Comparison of ENCODE assay signal across 1 cellular context in the genomic region with DNA sequence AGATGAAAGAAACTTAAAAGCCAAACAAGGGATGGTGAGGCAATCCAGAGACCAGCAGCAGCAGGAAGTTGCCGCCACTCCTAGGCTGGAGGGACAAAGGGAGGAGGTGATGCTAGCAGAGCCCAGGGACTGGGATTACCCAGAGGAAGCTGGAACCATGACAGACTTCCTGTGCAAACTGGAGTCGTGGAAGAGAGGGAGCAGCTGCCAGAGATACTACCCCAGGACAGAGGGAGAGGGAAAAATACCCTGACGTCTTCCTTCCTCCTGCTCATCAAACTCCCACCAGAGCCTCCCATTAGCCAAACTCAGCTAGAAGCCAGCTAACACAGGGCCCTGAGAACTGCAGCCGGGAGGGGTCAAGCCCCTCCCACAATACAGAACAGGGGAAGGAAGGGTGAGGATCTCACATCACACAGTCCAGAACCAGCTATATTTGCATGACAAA.
TF ChIP-seq lines count a peak whose summit lies in the region.

No MANE protein-coding gene starts in this region.

TF ChIP-seq in HepG2, 621 proteins besides CTCF, POLR2A, EP300 and RAD21 (continued from another document):
- TF ChIP-seq, protein P1, sequence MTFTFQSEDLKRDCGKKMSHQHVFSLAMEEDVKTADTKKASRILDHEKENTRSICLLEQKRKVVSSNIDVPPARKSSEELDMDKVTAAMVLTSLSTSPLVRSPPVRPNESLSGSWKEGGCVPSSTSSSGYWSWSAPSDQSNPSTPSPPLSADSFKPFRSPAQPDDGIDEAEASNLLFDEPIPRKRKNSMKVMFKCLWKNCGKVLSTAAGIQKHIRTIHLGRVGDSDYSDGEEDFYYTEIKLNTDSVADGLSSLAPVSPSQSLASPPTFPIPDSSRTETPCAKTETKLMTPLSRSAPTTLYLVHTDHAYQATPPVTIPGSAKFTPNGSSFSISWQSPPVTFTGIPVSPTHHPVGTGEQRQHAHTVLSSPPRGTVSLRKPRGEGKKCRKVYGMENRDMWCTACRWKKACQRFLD (CRISPR knock-in tag; IDR thresholded peaks at IDR 0.05; ENCODE audit: borderline replicate concordance), result no peak
- TF ChIP-seq, protein P2, sequence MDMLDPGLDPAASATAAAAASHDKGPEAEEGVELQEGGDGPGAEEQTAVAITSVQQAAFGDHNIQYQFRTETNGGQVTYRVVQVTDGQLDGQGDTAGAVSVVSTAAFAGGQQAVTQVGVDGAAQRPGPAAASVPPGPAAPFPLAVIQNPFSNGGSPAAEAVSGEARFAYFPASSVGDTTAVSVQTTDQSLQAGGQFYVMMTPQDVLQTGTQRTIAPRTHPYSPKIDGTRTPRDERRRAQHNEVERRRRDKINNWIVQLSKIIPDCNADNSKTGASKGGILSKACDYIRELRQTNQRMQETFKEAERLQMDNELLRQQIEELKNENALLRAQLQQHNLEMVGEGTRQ (IDR thresholded peaks at IDR 0.05; ENCODE audit: low read depth, low read length), result no peak
- TF ChIP-seq, protein P2 (CRISPR knock-in tag; IDR thresholded peaks at IDR 0.05; ENCODE audit: borderline replicate concordance), result no peak
- no peak for TF ChIP-seq ZNF788 (CRISPR knock-in tag; IDR thresholded peaks at IDR 0.05; ENCODE audit: borderline replicate concordance)
